Comparison of ENCODE assay signal across 7 cellular contexts in genomic region chr4:17511041-17511949, GRCh38. TPM values are rescaled to one million over a fixed set of nuclear protein-coding genes. Genes with fewer than 3 reads are reported as not detected.
DNase-seq lines count a peak whose midpoint lies in the region; ATAC-seq lines count a peak whose summit lies in the region.

No MANE protein-coding gene starts in this region.

- H3K4me1 ChIP-seq in HAP-1, result peaks cover 17% of the 10 kb centered on the region
- peaks cover 0 to 5% of the 10 kb centered on the region in 2 donors for H3K4me1 ChIP-seq in esophagus (ENCODE audit: control insufficient read depth in 2 of 2, insufficient read depth in 2 of 2, low read length in 1 of 2)

- ATAC-seq in GM18498 (IDR thresholded peaks at IDR 0.05; ENCODE audit: unreplicated experiment), result peak; percentile 59

- WGBS in esophagus, 2 donors, result 2 to 4% methylated on average over 44 of the region's 44 CpGs

- in situ Hi-C loops in HAP-1 (cut with MboI; ENCODE audit: low sequenced_read_pairs), result no loop called here

- H3K4me3 ChIP-seq in HAP-1, result peak overlapping the region; percentile 60
- peak overlapping the region; percentile 67 to 84 for H3K4me3 ChIP-seq in esophagus (ENCODE audit: low read depth in 1 of 2, low read length in 2 of 2)

- peak overlapping the region; percentile 57 to 79 for H3K27ac ChIP-seq in esophagus (ENCODE audit: low read depth in 2 of 2, low read length in 1 of 2)

- H3K9me3 ChIP-seq in HAP-1 (no peaks in the 10 kb centered on the region), esophagus (ENCODE audit: control insufficient read depth in 2 of 2, insufficient read depth in 1 of 2, low read depth in 1 of 2, low read length in 1 of 2) (no peaks in the 10 kb centered on the region)

- no peaks in the 10 kb centered on the region for H3K27me3 ChIP-seq in HAP-1 (ENCODE audit: low read depth)
- H3K27me3 ChIP-seq in esophagus (ENCODE audit: control insufficient read depth in 1 of 2, insufficient read depth in 2 of 2, low read length in 2 of 2), result no peaks in the 10 kb centered on the region

- peak in 1 of 2 experiments; percentile 61 for DNase-seq in HAP-1 (ENCODE audit: low spot score in 2 of 2)
- peak; percentile 20 for DNase-seq in LoVo (ENCODE audit: low spot score)
- DNase-seq in activated CD8-positive, alpha-beta memory T cell treated with anti-CD3 and anti-CD28 coated beads for 48 hours (ENCODE audit: low read depth in 2 of 3, low spot score in 2 of 3), result peak; percentile 9 to 25 (median 21)
- peak; percentile 41 for DNase-seq in myocyte (ENCODE audit: low read depth)
- DNase-seq in stimulated activated naive CD4-positive, alpha-beta T cell (lab: John Stamatoyannopoulos, UW), result peak in 4 of 6 experiments; percentile 55 to 65 (median 61)

- H3K36me3 ChIP-seq in HAP-1 (replicated peaks) (peaks cover 23% of the 10 kb centered on the region), esophagus (ENCODE audit: control insufficient read depth in 2 of 2, insufficient read depth in 2 of 2, low read length in 1 of 2) (peaks cover 0 to 2% of the 10 kb centered on the region in 2 donors)

RNA-seq across cellular contexts. Expression of gene QDPR, which starts 0.6 kb away (rescaled TPM):
- 10 to 100 TPM in 1 of 2 donors, 1 to 10 TPM in 1; 5.5 to 16.0 TPM for polyA plus RNA-seq in esophagus
- total RNA-seq in myocyte, result 12.0 and 36.8 TPM in 2 replicates
- polyA plus RNA-seq in myocyte (2012), result 34.8 TPM

RNA-seq across cellular contexts. Expression of gene CLRN2, which starts 3.7 kb away (rescaled TPM):
- not detected for polyA plus RNA-seq in esophagus
- total RNA-seq in myocyte, result not detected in 2 replicates
- not detected for polyA plus RNA-seq in myocyte (2012)
